Comparison of ENCODE assay signal across 7 cellular contexts in the genomic region with DNA sequence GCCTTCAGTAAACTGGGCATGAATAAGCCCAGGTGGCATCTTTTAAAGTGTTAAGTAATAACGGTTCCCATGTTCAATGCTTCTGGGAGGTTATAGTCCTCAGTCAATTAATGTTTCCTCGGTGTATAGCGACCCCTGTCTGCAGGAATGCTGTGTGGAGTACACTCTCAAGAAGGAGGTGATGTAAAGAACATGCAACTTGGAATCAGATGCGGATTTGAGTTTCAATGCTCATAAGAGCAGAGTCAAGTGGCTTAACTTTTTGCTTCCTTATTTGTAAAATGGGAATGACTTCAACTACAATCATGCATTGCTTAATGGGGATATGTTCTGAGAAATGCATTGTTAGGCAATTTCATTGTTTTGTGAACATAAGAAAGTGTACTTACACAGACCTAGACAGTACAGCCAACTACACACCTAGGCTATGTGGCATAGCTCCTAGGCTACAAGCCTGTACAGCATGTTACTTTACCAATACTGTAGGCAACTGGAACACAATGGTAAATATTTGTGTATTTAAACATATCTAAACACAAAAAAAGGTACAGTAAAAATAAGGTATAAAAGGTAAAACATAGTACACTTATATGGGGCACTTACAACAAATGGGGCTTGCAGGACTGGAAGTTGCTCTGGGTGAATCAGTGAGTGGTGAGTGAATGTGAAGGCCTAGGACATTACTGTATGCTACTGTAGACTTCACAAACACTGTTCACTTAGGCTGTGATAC. TPM values are rescaled to one million over a fixed set of nuclear protein-coding genes. Genes with fewer than 3 reads are reported as not detected.
DNase-seq lines count a peak whose midpoint lies in the region; ATAC-seq, FAIRE-seq and TF ChIP-seq lines count a peak whose summit lies in the region.

No MANE protein-coding gene starts in this region.

- peak overlapping the region; percentile 30; the same call in 1 of the 2 replicates for H3K27ac Mint-ChIP-seq in HFFc6
- no peak overlapping the region for H3K27ac Mint-ChIP-seq in T-helper 2 cell treated with Interferon-gamma antibody and Interleukin-4, amounts not matched to agents 5 μg/mL and 100 μg/mL, for 36 hours

- H3K27me3 ChIP-seq in GM12878 (replicated peaks in 1 of 2; ENCODE audit: control insufficient read depth in 2 of 2, insufficient read depth in 2 of 2, low read length in 1 of 2): no peaks in the 10 kb centered on the region

- RAD21 ChIA-PET in GM12878 (lab: Charles Lee; ENCODE audit: unreplicated experiment): interaction anchor here (0.6 kb wide), 1 partner anchor 29 kb away, joined by 4 read pairs; no protein-coding TSS in a partner anchor

- H3K36me3 Mint-ChIP-seq in HFFc6 (ENCODE audit: low read depth): no peaks in the 10 kb centered on the region; the same call in 1 of the 2 replicates
- no peaks in the 10 kb centered on the region for H3K36me3 Mint-ChIP-seq in T-helper 2 cell treated with Interferon-gamma antibody and Interleukin-4, amounts not matched to agents 5 μg/mL and 100 μg/mL, for 36 hours (ENCODE audit: low read depth)

- H3K79me2 ChIP-seq in GM12878 (ENCODE audit: control insufficient read depth, insufficient read depth, low read length): no peaks in the 10 kb centered on the region

- peak; percentile 87 for FAIRE-seq in GM12878 (lab: Jason Lieb, UNC)

- no peak overlapping the region for H3K9ac ChIP-seq in GM12878 (ENCODE audit: control insufficient read depth, insufficient read depth, low read length)

- no peak overlapping the region for H3K4me2 ChIP-seq in GM12878 (ENCODE audit: control insufficient read depth, insufficient read depth)

- peaks cover 13% of the 10 kb centered on the region for H3K4me1 Mint-ChIP-seq in HFFc6 (ENCODE audit: low read depth)
- no peaks in the 10 kb centered on the region for H3K4me1 Mint-ChIP-seq in T-helper 2 cell treated with Interferon-gamma antibody and Interleukin-4, amounts not matched to agents 5 μg/mL and 100 μg/mL, for 36 hours (ENCODE audit: low read depth)

- WGBS in GM12878 (ENCODE audit: insufficient coverage, insufficient replicate concordance, low lambda C conversion rate, missing lambda C conversion rate): 6% methylated on average over 4 of the region's 4 CpGs

- no peaks in the 10 kb centered on the region for H3K4me1 ChIP-seq in GM12878 (ENCODE audit: control insufficient read depth, insufficient read depth, low read length)

- no peak overlapping the region for H3K27ac ChIP-seq in GM12878 (ENCODE audit: control insufficient read depth, insufficient read depth)

- POLR2A ChIA-PET in GM12878 (lab: Charles Lee): interaction anchor here (0.6 kb wide), 1 partner anchor 10 kb away, joined by 3 read pairs; no protein-coding TSS in a partner anchor

- H3K27me3 Mint-ChIP-seq in HFFc6 (ENCODE audit: insufficient read depth): no peaks in the 10 kb centered on the region
- peaks cover 24% of the 10 kb centered on the region for H3K27me3 Mint-ChIP-seq in T-helper 2 cell treated with Interferon-gamma antibody and Interleukin-4, amounts not matched to agents 5 μg/mL and 100 μg/mL, for 36 hours (ENCODE audit: low read depth)

- no peaks in the 10 kb centered on the region for H3K9me3 ChIP-seq in GM12878 (replicated peaks; ENCODE audit: control insufficient read depth, insufficient read depth, low read length)

- no peak for TF ChIP-seq EP300 in GM12878 (IDR thresholded peaks at IDR 0.05; ENCODE audit: borderline replicate concordance in 1 of 2, control insufficient read depth in 1 of 2, low read depth in 2 of 2, low read length in 2 of 2)

- TF ChIP-seq CTCF in GM12874 (IDR thresholded peaks at IDR 0.05; ENCODE audit: insufficient read depth, low read depth, low read length): peak; percentile 79
- TF ChIP-seq CTCF in HFFc6 (IDR thresholded peaks at IDR 0.05): peak; percentile 98
- peak; percentile 83 to 88 (median 88) for TF ChIP-seq CTCF in GM12878 (IDR thresholded peaks at IDR 0.05 in 2 of 3, conservative IDR thresholded peaks at IDR 0.05 in 1 of 3; ENCODE audit: control insufficient read depth in 2 of 3, extremely low read depth in 1 of 3, insufficient read depth in 1 of 3, low read depth in 3 of 3, low read length in 3 of 3)

- no peaks in the 10 kb centered on the region for H4K20me1 ChIP-seq in GM12878 (ENCODE audit: control insufficient read depth, insufficient read depth)

- H3K4me3 ChIP-seq in GM12878: no peak overlapping the region

- CTCF ChIA-PET in GM12878 (lab: Yijun Ruan, JAX): interaction anchor here (0.7 to 2.1 kb wide), 13 partner anchors 20 to 554 kb away, joined by 3 to 6 read pairs (median 4); partner anchors contain the start of genes KLHL42 and MANSC4

- TF ChIP-seq POLR2A in GM12878 (IDR thresholded peaks at IDR 0.05; ENCODE audit: low read depth, low read length): no peak

- no TSS peak for BruUV-seq in GM12878 (replicated peaks; lab: Mats Ljungman, UMichigan)

- no peak overlapping the region for H3K4me3 Mint-ChIP-seq in HFFc6
- H3K4me3 Mint-ChIP-seq in T-helper 2 cell treated with Interferon-gamma antibody and Interleukin-4, amounts not matched to agents 5 μg/mL and 100 μg/mL, for 36 hours: no peak overlapping the region

- peak; percentile 99 for ATAC-seq in GM12878

- DNase-seq in HFFc6 (peak; percentile 70), NCI-H1092 (lab: John Stamatoyannopoulos, UW) (peak; percentile 46), GM12878 (ENCODE audit: low read depth, low spot score) (peak; percentile 43), iPS-NIHi7 (ENCODE audit: extremely low spot score) (peak; percentile 74)
- peak; percentile 55 for DNase-seq in T-helper 2 cell treated with Interferon-gamma antibody and Interleukin-4, amounts not matched to agents 5 μg/mL and 100 μg/mL, for 36 hours (ENCODE audit: low spot score)
- peak; percentile 23 to 33 for DNase-seq in stimulated activated CD4-positive, alpha-beta T cell treated with anti-CD3 and anti-CD28 coated beads, Interleukin-1b, Interleukin-23, amount 100 ng/mL, for 1 hour (ENCODE audit: low read depth in 2 of 2)

- H3K36me3 ChIP-seq in GM12878 (ENCODE audit: control insufficient read depth in 2 of 2, insufficient read depth in 2 of 2, low read length in 1 of 2): no peaks in the 10 kb centered on the region

- SMC1A ChIA-PET in GM12878 (lab: Charles Lee; ENCODE audit: uncharacterized antibody, unreplicated experiment): interaction anchor here (0.7 kb wide), 1 partner anchor 203 kb away, joined by 3 read pairs; no protein-coding TSS in a partner anchor

- intact Hi-C loops in GM12878 (cut with micrococcal nuclease; ENCODE audit: unreplicated experiment): loop anchor here (1.0 to 5.0 kb wide), 3 partner anchors 172 to 372 kb away; partner anchors contain the start of gene BMAL2

- H2AFZ ChIP-seq in GM12878 (ENCODE audit: control insufficient read depth, low read depth, low read length): no peak overlapping the region

- TF ChIP-seq RAD21 in GM12878 (IDR thresholded peaks at IDR 0.05; ENCODE audit: insufficient read depth, low read depth, low read length): peak; percentile 88

- H3K9me3 Mint-ChIP-seq in HFFc6: no peaks in the 10 kb centered on the region
- no peaks in the 10 kb centered on the region for H3K9me3 Mint-ChIP-seq in T-helper 2 cell treated with Interferon-gamma antibody and Interleukin-4, amounts not matched to agents 5 μg/mL and 100 μg/mL, for 36 hours

- in situ Hi-C loops in GM12878 (cut with MboI): no loop called here

TF ChIP-seq in GM12878, 131 proteins besides CTCF, POLR2A, EP300 and RAD21:
- peak; percentile 55 for TF ChIP-seq SMC3 (IDR thresholded peaks at IDR 0.05; ENCODE audit: borderline replicate concordance, low read length)
- peak; percentile 22; the same call in 1 of the 2 replicates for TF ChIP-seq FOXM1 (IDR thresholded peaks at IDR 0.05; ENCODE audit: low read depth, low read length)
- no peak for TF ChIP-seq SIN3A (IDR thresholded peaks at IDR 0.05; ENCODE audit: low read depth, low read length)

RNA-seq across cellular contexts. Expression of gene MRPS35, which starts 6.7 kb away (rescaled TPM):
- total RNA-seq in HFFc6 (2021; fragmentation: NEBNext Ultra II Directional; extraction: Animal tissue kit (Norgen Biotek cat#: 25700)): 10 to 100 TPM; 39.2 to 47.9 (median 45.6) TPM
- total RNA-seq in GM12878 (2013; cell fraction: nucleolus; rRNA removed): 22.0 and 27.0 TPM in 2 replicates
- total RNA-seq in GM12878 (2014; rRNA removed) (50.6 and 63.2 TPM in 2 replicates), GM12878 (2014; rRNA removed; fragmentation: Illumina TruSeq; extraction: Trizol) (66.6 and 68.2 TPM in 2 replicates), GM12878 (2021) (43.1 and 45.7 TPM in 2 replicates)
- 27.5 TPM for polyA plus RNA-seq in GM12878 (2011; ENCODE audit: low read depth)
- polyA plus RNA-seq in GM12878 (2011; rRNA removed) (59.7 and 89.0 TPM in 2 replicates), GM12878 (2014; fragmentation: Illumina TruSeq; extraction: Trizol) (66.0 and 85.1 TPM in 2 replicates), GM12878 (2014; fragmentation: Nextera tagmentation; extraction: Ambion mirVana) (100 to 1,000 TPM in 1 of 2 experiments, 10 to 100 TPM in 1; 87.2 to 111 TPM), GM12878 (2014; rRNA removed) (46.1 and 48.2 TPM in 2 replicates), GM12878 (2016; fragmentation: Nextera tagmentation; extraction: Ambion mirVana) (100 to 1,000 TPM; 108 to 109 TPM)
- 41.2 and 41.8 TPM in 2 replicates for polyA plus RNA-seq in GM12878 (2011; cell fraction: cytosol; rRNA removed)
- polyA plus RNA-seq in GM12878 (2011; cell fraction: nucleus; rRNA removed): 22.2 and 22.9 TPM in 2 replicates
- polyA plus RNA-seq in GM12878 (2012): 33.3 and 40.0 TPM in 2 replicates
- polyA minus RNA-seq in GM12878 (2011; rRNA and poly(A)+ RNA removed): 24.4 and 26.3 TPM in 2 replicates
- 22.6 and 24.2 TPM in 2 replicates for polyA minus RNA-seq in GM12878 (2011; cell fraction: cytosol; rRNA and poly(A)+ RNA removed)
- polyA minus RNA-seq in GM12878 (2011; cell fraction: nucleus; rRNA and poly(A)+ RNA removed): 7.3 and 9.6 TPM in 2 replicates

RNA-seq across cellular contexts. Expression of gene REP15, which starts 7.6 kb away (rescaled TPM):
- total RNA-seq in HFFc6 (2021; fragmentation: NEBNext Ultra II Directional; extraction: Animal tissue kit (Norgen Biotek cat#: 25700)): 1 to 10 TPM; 2.1 to 2.9 (median 2.4) TPM
- total RNA-seq in GM12878 (2013; cell fraction: nucleolus; rRNA removed): 4.5 and 6.6 TPM in 2 replicates
- 0.22 TPM in 1 of 2 replicates, not detected in the other for total RNA-seq in GM12878 (2014; rRNA removed)
- total RNA-seq in GM12878 (2014; rRNA removed; fragmentation: Illumina TruSeq; extraction: Trizol): 0.14 TPM in 1 of 2 replicates, not detected in the other
- not detected in 2 replicates for total RNA-seq in GM12878 (2021)
- polyA plus RNA-seq in GM12878 (2011; ENCODE audit: low read depth): not detected
- not detected in 2 replicates for polyA plus RNA-seq in GM12878 (2011; rRNA removed)
- not detected in 2 replicates for polyA plus RNA-seq in GM12878 (2011; cell fraction: cytosol; rRNA removed)
- 0.20 TPM in 1 of 2 replicates, not detected in the other for polyA plus RNA-seq in GM12878 (2011; cell fraction: nucleus; rRNA removed)
- 0.15 TPM in 1 of 2 replicates, not detected in the other for polyA plus RNA-seq in GM12878 (2012)
- not detected in 2 replicates for polyA plus RNA-seq in GM12878 (2014; fragmentation: Illumina TruSeq; extraction: Trizol)
- not detected for polyA plus RNA-seq in GM12878 (2014; fragmentation: Nextera tagmentation; extraction: Ambion mirVana)
- polyA plus RNA-seq in GM12878 (2014; rRNA removed): not detected in 2 replicates
- polyA plus RNA-seq in GM12878 (2016; fragmentation: Nextera tagmentation; extraction: Ambion mirVana): not detected
- 0.52 and 0.66 TPM in 2 replicates for polyA minus RNA-seq in GM12878 (2011; rRNA and poly(A)+ RNA removed)
- polyA minus RNA-seq in GM12878 (2011; cell fraction: cytosol; rRNA and poly(A)+ RNA removed): not detected in 2 replicates
- not detected in 2 replicates for polyA minus RNA-seq in GM12878 (2011; cell fraction: nucleus; rRNA and poly(A)+ RNA removed)
